ENCODE assay signal across 15 cellular contexts in genomic region chr16:51148674-51149228, GRCh38. TPM values are rescaled to one million over a fixed set of nuclear protein-coding genes. Genes with fewer than 3 reads are reported as not detected.
DNase-seq lines count a peak whose midpoint lies in the region; ATAC-seq and TF ChIP-seq lines count a peak whose summit lies in the region.
"Had no signal": no experiment of that assay in that cellular context is flagged by ENCODE, and none has a peak within 500 bp of the region (broad histone marks: within the 10 kb centered on the region; RNA-seq: fewer than 3 reads in every experiment).

No MANE protein-coding gene starts in this region.

- H2AFZ ChIP-seq in smooth muscle cell (ENCODE audit: low read depth), result peak overlapping the region; percentile 97

- WGBS in smooth muscle cell (ENCODE audit: low lambda C conversion rate), result 40% methylated on average over 2 of the region's 2 CpGs
- WGBS in tibial nerve, 2 donors, result 74 to 77% methylated on average over 2 of the region's 2 CpGs
- 79% methylated on average over 2 of the region's 2 CpGs for WGBS in right cardiac atrium

- no peak for DNase-seq in astrocyte of the cerebellum (ENCODE audit: low read depth)
- peak; percentile 18 for DNase-seq in islet precursor cell
- no peak for DNase-seq in smooth muscle cell (lab: John Stamatoyannopoulos, UW; ENCODE audit: unreplicated experiment)
- no peak for DNase-seq in foreskin melanocyte
- DNase-seq in cardiac septum (ENCODE audit: low spot score), result no peak
- no peak for DNase-seq in tibial nerve (ENCODE audit: low spot score in 2 of 2)
- DNase-seq in right cardiac atrium, result no peak
- DNase-seq: activated CD4-positive, alpha-beta memory T cell treated with anti-CD3 and anti-CD28 coated beads, Interleukin-2, amount 10 ng/mL, durations not matched to agents 7 days and 5 days; activated naive CD4-positive, alpha-beta T cell treated with anti-CD3 and anti-CD28 coated beads, Interleukin-2, amount 50 U/mL, for 16 hours; COR-L47; mucosa of descending colon; NCI-H2081 treated with DMSO at 0.1 percent for 48 hours had no signal

- no peaks in the 10 kb centered on the region for H3F3A ChIP-seq in smooth muscle cell (ENCODE audit: low read depth)

- peaks cover 61% of the 10 kb centered on the region for H3K79me2 ChIP-seq in smooth muscle cell (ENCODE audit: low read depth)

- no peaks in the 10 kb centered on the region for H4K20me1 ChIP-seq in smooth muscle cell (ENCODE audit: low read depth)

- TF ChIP-seq CTCF in HEK293 (tag by site-specific recombination; IDR thresholded peaks at IDR 0.05) (no peak), astrocyte of the cerebellum (IDR thresholded peaks at IDR 0.05; ENCODE audit: low read depth, low read length, missing control alignments) (no peak), smooth muscle cell (IDR thresholded peaks at IDR 0.05; ENCODE audit: borderline replicate concordance, insufficient read depth, poor library complexity, severe bottlenecking) (no peak), tibial nerve (IDR thresholded peaks at IDR 0.05) (no peak)

- H3K4me1 ChIP-seq in HEK293 (ENCODE audit: control insufficient read depth, insufficient read depth, low read length), result peaks cover 38% of the 10 kb centered on the region
- H3K4me1 ChIP-seq in smooth muscle cell (ENCODE audit: low read depth), result peaks cover 46% of the 10 kb centered on the region
- H3K4me1 ChIP-seq in tibial nerve, result peaks cover 0 to 40% (median 14%) of the 10 kb centered on the region in 4 donors
- peaks cover 2% of the 10 kb centered on the region for H3K4me1 ChIP-seq in right cardiac atrium (ENCODE audit: control insufficient read depth, insufficient read depth, low read length)

- TF ChIP-seq POLR2A in tibial nerve (IDR thresholded peaks at IDR 0.05), result no peak

- H3K36me3 ChIP-seq in HEK293 (ENCODE audit: control insufficient read depth in 2 of 2, insufficient read depth in 1 of 2, low read length in 2 of 2) (no peaks in the 10 kb centered on the region), smooth muscle cell (ENCODE audit: low read depth) (no peaks in the 10 kb centered on the region), tibial nerve (no peaks in the 10 kb centered on the region)

- H3K9ac ChIP-seq in smooth muscle cell (ENCODE audit: low read depth), result peak overlapping the region; percentile 61
- H3K9ac ChIP-seq: KMS-11 had no signal

- no peak for TF ChIP-seq EP300 in tibial nerve (IDR thresholded peaks at IDR 0.05)

- POLR2A ChIA-PET in HEK293 (lab: Yijun Ruan, JAX), result no interaction called here

- H3K9me3 ChIP-seq in HEK293 (ENCODE audit: control insufficient read depth, insufficient read depth, low read depth, low read length) (no peaks in the 10 kb centered on the region), smooth muscle cell (replicated peaks; ENCODE audit: low read depth) (no peaks in the 10 kb centered on the region), tibial nerve (no peaks in the 10 kb centered on the region), right cardiac atrium (ENCODE audit: control insufficient read depth, low read length) (no peaks in the 10 kb centered on the region)
- H3K9me3 ChIP-seq: mucosa of descending colon had no signal

- intact Hi-C loops in cardiac septum (cut with DNase I) (no loop called here), right cardiac atrium (cut with DNase I) (loop anchor here in 1 of 4 donors (10.0 kb wide), 1 partner anchor 606 kb away; no protein-coding TSS in a partner anchor)

- no peak for ATAC-seq in right cardiac atrium
- ATAC-seq: mucosa of descending colon had no signal

- CTCF ChIA-PET in HEK293 (lab: Yijun Ruan, JAX), result interaction anchor here (0.6 to 0.7 kb wide), 3 partner anchors 16 to 203 kb away, joined by 3 to 4 read pairs (median 3); no protein-coding TSS in a partner anchor

- peak overlapping the region; percentile 90 for H3K4me2 ChIP-seq in smooth muscle cell
- H3K4me2 ChIP-seq: KMS-11 had no signal

- in situ Hi-C loops in astrocyte of the cerebellum (cut with HindIII; ENCODE audit: low sequenced_read_pairs), result no loop called here

- H3K27me3 ChIP-seq in smooth muscle cell (ENCODE audit: low read depth) (peaks cover 20% of the 10 kb centered on the region), tibial nerve (peaks cover 0 to 72% of the 10 kb centered on the region in 2 donors), right cardiac atrium (ENCODE audit: control insufficient read depth, insufficient read depth) (peaks cover 7% of the 10 kb centered on the region)

- H3K4me3 ChIP-seq in HEK293 (ENCODE audit: low read depth, low read length) (no peak overlapping the region; the same call in 1 of the 2 replicates), astrocyte of the cerebellum (ENCODE audit: low read depth, low read length) (peak overlapping the region; percentile 58), smooth muscle cell (peak overlapping the region; percentile 76), tibial nerve (no peak overlapping the region), right cardiac atrium (ENCODE audit: low read length) (no peak overlapping the region)
- H3K4me3 ChIP-seq: mucosa of descending colon had no signal

- H3K27ac ChIP-seq in HEK293 (ENCODE audit: extremely low read depth, low read depth, low read length) (0 out of 2 replicates have a peak overlapping the region, but pooled peaks have one; percentile 99), smooth muscle cell (ENCODE audit: low read depth) (no peak overlapping the region), tibial nerve (no peak overlapping the region), right cardiac atrium (ENCODE audit: low read length) (no peak overlapping the region)
- H3K27ac ChIP-seq: KMS-11 had no signal

TF ChIP-seq in HEK293, 187 proteins besides CTCF, POLR2A, EP300 and RAD21 (continues in another document):
- TF ChIP-seq PRDM6 (tag by site-specific recombination; IDR thresholded peaks at IDR 0.05) (no peak), ZBTB11 (tag by site-specific recombination; conservative IDR thresholded peaks at IDR 0.05; ENCODE audit: low read depth) (no peak), ZNF19 (tag by site-specific recombination; IDR thresholded peaks at IDR 0.05; ENCODE audit: low read depth) (no peak), YY2 (tag by site-specific recombination; IDR thresholded peaks at IDR 0.05) (no peak), PBX3 (CRISPR knock-in tag; IDR thresholded peaks at IDR 0.05) (no peak), ZNF626 (tag by site-specific recombination; IDR thresholded peaks at IDR 0.05) (no peak), MZF1 (tag by site-specific recombination; IDR thresholded peaks at IDR 0.05; ENCODE audit: borderline replicate concordance) (peak; percentile 74; the same call in 1 of the 2 replicates), PRDM1 (tag by site-specific recombination; IDR thresholded peaks at IDR 0.05) (peak; percentile 88), ZBTB48 (tag by site-specific recombination; IDR thresholded peaks at IDR 0.05) (no peak), ZNF140 (tag by site-specific recombination; IDR thresholded peaks at IDR 0.05) (no peak), ZNF366 (tag by site-specific recombination; conservative IDR thresholded peaks at IDR 0.05) (peak; percentile 62)

RNA-seq across cellular contexts. Expression of gene SALL1, which starts 2.3 kb away (rescaled TPM):
- total RNA-seq in smooth muscle cell, result 1.7 and 6.2 TPM in 2 replicates
- polyA plus RNA-seq in smooth muscle cell, result 1.6 and 2.2 TPM in 2 replicates
- total RNA-seq in cardiac septum, result 0.22 TPM
- 1 to 10 TPM in 1 of 4 donors, under 1 TPM in 3; 0.21 to 1.4 (median 0.26) TPM for total RNA-seq in tibial nerve
- 1 to 10 TPM; 3.6 to 8.4 (median 6.5) TPM for total RNA-seq in right cardiac atrium
- 0.45 TPM for polyA plus RNA-seq in right cardiac atrium
- total RNA-seq: activated CD4-positive, alpha-beta memory T cell treated with anti-CD3 and anti-CD28 coated beads, Interleukin-2, amount 10 ng/mL, durations not matched to agents 7 days and 5 days; T-helper 1 cell treated with Interleukin-12 subunit alpha and Interleukin-12 subunit beta and Interleukin-4 antibody, amounts not matched to agents 30 ng/mL and 1 ng/mL, for 36 hours had no signal

Comparison
In these comparisons a context has a peak if more than half of its experiments do, and no peak if none do; other contexts are left out.
1. H3K4me3 ChIP-seq: peak in astrocyte of the cerebellum (single experiment) and smooth muscle cell (single experiment); none in HEK293 (single experiment), tibial nerve (0 of 4) and right cardiac atrium (single experiment).